In the genomic region with DNA sequence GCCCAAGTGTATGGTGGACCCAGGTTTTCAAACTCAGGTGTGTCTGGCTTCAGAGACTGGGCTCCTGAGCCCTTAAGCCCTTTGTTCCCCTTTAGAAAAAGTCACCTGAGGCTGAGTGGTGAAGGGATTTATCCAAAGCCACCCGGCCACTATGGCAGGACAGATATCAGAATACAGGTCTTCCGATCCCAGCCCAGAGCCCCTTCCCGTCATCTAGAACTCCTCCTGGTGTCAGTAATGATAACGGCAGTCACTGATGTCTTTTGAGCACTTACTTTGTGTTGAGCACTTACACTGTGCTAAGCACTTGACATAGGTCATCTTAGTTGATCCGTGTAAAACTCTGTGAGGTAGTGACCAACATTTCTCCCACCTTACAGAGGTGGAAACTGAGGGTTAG, we compare ENCODE assay signal across 1 cellular context.
TF ChIP-seq lines count a peak whose summit lies in the region.

No MANE protein-coding gene starts in this region.

TF ChIP-seq in GM12878, 131 proteins besides CTCF, POLR2A, EP300 and RAD21:
- TF ChIP-seq RCOR1 (conservative IDR thresholded peaks at IDR 0.05; ENCODE audit: low read depth, low read length): no peak
- no peak for TF ChIP-seq ATF7 (IDR thresholded peaks at IDR 0.05; ENCODE audit: low read depth)
- TF ChIP-seq ASH2L (IDR thresholded peaks at IDR 0.05; ENCODE audit: borderline replicate concordance, low read depth): no peak
- TF ChIP-seq, protein P1, sequence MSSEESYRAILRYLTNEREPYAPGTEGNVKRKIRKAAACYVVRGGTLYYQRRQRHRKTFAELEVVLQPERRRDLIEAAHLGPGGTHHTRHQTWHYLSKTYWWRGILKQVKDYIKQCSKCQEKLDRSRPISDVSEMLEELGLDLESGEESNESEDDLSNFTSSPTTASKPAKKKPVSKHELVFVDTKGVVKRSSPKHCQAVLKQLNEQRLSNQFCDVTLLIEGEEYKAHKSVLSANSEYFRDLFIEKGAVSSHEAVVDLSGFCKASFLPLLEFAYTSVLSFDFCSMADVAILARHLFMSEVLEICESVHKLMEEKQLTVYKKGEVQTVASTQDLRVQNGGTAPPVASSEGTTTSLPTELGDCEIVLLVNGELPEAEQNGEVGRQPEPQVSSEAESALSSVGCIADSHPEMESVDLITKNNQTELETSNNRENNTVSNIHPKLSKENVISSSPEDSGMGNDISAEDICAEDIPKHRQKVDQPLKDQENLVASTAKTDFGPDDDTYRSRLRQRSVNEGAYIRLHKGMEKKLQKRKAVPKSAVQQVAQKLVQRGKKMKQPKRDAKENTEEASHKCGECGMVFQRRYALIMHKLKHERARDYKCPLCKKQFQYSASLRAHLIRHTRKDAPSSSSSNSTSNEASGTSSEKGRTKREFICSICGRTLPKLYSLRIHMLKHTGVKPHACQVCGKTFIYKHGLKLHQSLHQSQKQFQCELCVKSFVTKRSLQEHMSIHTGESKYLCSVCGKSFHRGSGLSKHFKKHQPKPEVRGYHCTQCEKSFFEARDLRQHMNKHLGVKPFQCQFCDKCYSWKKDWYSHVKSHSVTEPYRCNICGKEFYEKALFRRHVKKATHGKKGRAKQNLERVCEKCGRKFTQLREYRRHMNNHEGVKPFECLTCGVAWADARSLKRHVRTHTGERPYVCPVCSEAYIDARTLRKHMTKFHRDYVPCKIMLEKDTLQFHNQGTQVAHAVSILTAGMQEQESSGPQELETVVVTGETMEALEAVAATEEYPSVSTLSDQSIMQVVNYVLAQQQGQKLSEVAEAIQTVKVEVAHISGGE (CRISPR knock-in tag; IDR thresholded peaks at IDR 0.05): no peak
- no peak for TF ChIP-seq YY1 (IDR thresholded peaks at IDR 0.05; ENCODE audit: low read depth, low read length)
TF ChIP-seq in GM12878: peak in this region for 0.
